Comparison of ENCODE assay signal across 1 cellular context in the genomic region with DNA sequence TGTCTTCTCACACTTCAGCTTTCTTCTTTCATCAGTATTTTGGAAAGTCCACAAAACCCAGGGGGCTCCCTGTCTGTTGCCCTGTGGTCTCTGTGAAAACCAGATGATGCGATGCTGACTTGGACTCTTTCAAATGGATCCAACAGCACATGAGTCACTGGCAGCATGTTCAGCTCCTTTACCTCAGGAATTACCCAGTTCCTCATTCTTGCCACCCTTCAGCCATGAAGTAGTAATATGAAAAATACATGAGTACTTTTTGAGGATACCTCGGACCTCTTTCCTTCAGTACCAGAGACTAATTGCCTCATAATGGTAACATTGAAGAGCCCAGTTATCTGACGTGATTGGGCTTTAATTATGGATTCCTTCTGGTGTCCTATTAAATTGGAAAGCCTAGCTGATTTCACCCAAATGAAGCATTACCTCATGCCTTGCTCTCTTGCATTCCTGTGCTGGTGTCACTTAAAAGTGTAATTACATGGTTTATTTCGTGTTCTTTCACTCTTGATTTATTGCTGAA.
TF ChIP-seq lines count a peak whose summit lies in the region.

No MANE protein-coding gene starts in this region.

TF ChIP-seq in GM12878, 131 proteins besides CTCF, POLR2A, EP300 and RAD21 (continued from another document and continues in another):
- TF ChIP-seq, protein P1, sequence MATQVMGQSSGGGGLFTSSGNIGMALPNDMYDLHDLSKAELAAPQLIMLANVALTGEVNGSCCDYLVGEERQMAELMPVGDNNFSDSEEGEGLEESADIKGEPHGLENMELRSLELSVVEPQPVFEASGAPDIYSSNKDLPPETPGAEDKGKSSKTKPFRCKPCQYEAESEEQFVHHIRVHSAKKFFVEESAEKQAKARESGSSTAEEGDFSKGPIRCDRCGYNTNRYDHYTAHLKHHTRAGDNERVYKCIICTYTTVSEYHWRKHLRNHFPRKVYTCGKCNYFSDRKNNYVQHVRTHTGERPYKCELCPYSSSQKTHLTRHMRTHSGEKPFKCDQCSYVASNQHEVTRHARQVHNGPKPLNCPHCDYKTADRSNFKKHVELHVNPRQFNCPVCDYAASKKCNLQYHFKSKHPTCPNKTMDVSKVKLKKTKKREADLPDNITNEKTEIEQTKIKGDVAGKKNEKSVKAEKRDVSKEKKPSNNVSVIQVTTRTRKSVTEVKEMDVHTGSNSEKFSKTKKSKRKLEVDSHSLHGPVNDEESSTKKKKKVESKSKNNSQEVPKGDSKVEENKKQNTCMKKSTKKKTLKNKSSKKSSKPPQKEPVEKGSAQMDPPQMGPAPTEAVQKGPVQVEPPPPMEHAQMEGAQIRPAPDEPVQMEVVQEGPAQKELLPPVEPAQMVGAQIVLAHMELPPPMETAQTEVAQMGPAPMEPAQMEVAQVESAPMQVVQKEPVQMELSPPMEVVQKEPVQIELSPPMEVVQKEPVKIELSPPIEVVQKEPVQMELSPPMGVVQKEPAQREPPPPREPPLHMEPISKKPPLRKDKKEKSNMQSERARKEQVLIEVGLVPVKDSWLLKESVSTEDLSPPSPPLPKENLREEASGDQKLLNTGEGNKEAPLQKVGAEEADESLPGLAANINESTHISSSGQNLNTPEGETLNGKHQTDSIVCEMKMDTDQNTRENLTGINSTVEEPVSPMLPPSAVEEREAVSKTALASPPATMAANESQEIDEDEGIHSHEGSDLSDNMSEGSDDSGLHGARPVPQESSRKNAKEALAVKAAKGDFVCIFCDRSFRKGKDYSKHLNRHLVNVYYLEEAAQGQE (IDR thresholded peaks at IDR 0.05; ENCODE audit: low read depth, low read length), result no peak
- TF ChIP-seq BCL11A (IDR thresholded peaks at IDR 0.05; ENCODE audit: low read depth, low read length) (peak; percentile 95), CREB1 (IDR thresholded peaks at IDR 0.05; ENCODE audit: low read depth) (peak; percentile 88), SUPT20H (IDR thresholded peaks at IDR 0.05; ENCODE audit: borderline replicate concordance, control insufficient read depth, low read depth, low read length) (no peak), HDGF (IDR thresholded peaks at IDR 0.05) (no peak), SUZ12 (IDR thresholded peaks at IDR 0.05; ENCODE audit: unreplicated experiment) (no peak), RUNX3 (IDR thresholded peaks at IDR 0.05; ENCODE audit: low read length) (peak; percentile 98), RBBP5 (conservative IDR thresholded peaks at IDR 0.05) (no peak), JUND (IDR thresholded peaks at IDR 0.05; ENCODE audit: low read depth, low read length) (0 out of 2 replicates have a peak, but pooled peaks have one; percentile 50), MTA2 (IDR thresholded peaks at IDR 0.05; ENCODE audit: low read depth) (peak; percentile 96), IKZF2 (IDR thresholded peaks at IDR 0.05) (peak; percentile 99), ZSCAN29 (IDR thresholded peaks at IDR 0.05) (no peak), CBX3 (IDR thresholded peaks at IDR 0.05; ENCODE audit: borderline replicate concordance, low read depth) (no peak), TAF1 (IDR thresholded peaks at IDR 0.05; ENCODE audit: borderline replicate concordance, low read depth, low read length) (no peak), NR2C1 (IDR thresholded peaks at IDR 0.05) (no peak), BHLHE40 (IDR thresholded peaks at IDR 0.05; ENCODE audit: borderline replicate concordance in 1 of 2, low read depth in 2 of 2, low read length in 1 of 2) (peak; percentile 93 to 95), TCF7 (IDR thresholded peaks at IDR 0.05; ENCODE audit: borderline replicate concordance) (peak; percentile 70; the same call in 1 of the 2 replicates)
- TF ChIP-seq, protein P2, sequence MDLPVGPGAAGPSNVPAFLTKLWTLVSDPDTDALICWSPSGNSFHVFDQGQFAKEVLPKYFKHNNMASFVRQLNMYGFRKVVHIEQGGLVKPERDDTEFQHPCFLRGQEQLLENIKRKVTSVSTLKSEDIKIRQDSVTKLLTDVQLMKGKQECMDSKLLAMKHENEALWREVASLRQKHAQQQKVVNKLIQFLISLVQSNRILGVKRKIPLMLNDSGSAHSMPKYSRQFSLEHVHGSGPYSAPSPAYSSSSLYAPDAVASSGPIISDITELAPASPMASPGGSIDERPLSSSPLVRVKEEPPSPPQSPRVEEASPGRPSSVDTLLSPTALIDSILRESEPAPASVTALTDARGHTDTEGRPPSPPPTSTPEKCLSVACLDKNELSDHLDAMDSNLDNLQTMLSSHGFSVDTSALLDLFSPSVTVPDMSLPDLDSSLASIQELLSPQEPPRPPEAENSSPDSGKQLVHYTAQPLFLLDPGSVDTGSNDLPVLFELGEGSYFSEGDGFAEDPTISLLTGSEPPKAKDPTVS (IDR thresholded peaks at IDR 0.05; ENCODE audit: low read depth, low read length), result no peak
- TF ChIP-seq, protein P3, sequence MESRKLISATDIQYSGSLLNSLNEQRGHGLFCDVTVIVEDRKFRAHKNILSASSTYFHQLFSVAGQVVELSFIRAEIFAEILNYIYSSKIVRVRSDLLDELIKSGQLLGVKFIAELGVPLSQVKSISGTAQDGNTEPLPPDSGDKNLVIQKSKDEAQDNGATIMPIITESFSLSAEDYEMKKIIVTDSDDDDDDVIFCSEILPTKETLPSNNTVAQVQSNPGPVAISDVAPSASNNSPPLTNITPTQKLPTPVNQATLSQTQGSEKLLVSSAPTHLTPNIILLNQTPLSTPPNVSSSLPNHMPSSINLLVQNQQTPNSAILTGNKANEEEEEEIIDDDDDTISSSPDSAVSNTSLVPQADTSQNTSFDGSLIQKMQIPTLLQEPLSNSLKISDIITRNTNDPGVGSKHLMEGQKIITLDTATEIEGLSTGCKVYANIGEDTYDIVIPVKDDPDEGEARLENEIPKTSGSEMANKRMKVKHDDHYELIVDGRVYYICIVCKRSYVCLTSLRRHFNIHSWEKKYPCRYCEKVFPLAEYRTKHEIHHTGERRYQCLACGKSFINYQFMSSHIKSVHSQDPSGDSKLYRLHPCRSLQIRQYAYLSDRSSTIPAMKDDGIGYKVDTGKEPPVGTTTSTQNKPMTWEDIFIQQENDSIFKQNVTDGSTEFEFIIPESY (IDR thresholded peaks at IDR 0.05), result no peak
- TF ChIP-seq, protein P4, sequence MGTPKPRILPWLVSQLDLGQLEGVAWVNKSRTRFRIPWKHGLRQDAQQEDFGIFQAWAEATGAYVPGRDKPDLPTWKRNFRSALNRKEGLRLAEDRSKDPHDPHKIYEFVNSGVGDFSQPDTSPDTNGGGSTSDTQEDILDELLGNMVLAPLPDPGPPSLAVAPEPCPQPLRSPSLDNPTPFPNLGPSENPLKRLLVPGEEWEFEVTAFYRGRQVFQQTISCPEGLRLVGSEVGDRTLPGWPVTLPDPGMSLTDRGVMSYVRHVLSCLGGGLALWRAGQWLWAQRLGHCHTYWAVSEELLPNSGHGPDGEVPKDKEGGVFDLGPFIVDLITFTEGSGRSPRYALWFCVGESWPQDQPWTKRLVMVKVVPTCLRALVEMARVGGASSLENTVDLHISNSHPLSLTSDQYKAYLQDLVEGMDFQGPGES (IDR thresholded peaks at IDR 0.05), result no peak
- TF ChIP-seq, protein P5, sequence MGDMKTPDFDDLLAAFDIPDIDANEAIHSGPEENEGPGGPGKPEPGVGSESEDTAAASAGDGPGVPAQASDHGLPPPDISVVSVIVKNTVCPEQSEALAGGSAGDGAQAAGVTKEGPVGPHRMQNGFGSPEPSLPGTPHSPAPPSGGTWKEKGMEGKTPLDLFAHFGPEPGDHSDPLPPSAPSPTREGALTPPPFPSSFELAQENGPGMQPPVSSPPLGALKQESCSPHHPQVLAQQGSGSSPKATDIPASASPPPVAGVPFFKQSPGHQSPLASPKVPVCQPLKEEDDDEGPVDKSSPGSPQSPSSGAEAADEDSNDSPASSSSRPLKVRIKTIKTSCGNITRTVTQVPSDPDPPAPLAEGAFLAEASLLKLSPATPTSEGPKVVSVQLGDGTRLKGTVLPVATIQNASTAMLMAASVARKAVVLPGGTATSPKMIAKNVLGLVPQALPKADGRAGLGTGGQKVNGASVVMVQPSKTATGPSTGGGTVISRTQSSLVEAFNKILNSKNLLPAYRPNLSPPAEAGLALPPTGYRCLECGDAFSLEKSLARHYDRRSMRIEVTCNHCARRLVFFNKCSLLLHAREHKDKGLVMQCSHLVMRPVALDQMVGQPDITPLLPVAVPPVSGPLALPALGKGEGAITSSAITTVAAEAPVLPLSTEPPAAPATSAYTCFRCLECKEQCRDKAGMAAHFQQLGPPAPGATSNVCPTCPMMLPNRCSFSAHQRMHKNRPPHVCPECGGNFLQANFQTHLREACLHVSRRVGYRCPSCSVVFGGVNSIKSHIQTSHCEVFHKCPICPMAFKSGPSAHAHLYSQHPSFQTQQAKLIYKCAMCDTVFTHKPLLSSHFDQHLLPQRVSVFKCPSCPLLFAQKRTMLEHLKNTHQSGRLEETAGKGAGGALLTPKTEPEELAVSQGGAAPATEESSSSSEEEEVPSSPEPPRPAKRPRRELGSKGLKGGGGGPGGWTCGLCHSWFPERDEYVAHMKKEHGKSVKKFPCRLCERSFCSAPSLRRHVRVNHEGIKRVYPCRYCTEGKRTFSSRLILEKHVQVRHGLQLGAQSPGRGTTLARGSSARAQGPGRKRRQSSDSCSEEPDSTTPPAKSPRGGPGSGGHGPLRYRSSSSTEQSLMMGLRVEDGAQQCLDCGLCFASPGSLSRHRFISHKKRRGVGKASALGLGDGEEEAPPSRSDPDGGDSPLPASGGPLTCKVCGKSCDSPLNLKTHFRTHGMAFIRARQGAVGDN (IDR thresholded peaks at IDR 0.05), result peak; percentile 35; the same call in 1 of the 2 replicates
- TF ChIP-seq, protein P6, sequence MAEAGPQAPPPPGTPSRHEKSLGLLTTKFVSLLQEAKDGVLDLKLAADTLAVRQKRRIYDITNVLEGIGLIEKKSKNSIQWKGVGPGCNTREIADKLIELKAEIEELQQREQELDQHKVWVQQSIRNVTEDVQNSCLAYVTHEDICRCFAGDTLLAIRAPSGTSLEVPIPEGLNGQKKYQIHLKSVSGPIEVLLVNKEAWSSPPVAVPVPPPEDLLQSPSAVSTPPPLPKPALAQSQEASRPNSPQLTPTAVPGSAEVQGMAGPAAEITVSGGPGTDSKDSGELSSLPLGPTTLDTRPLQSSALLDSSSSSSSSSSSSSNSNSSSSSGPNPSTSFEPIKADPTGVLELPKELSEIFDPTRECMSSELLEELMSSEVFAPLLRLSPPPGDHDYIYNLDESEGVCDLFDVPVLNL (IDR thresholded peaks at IDR 0.05; ENCODE audit: low read depth, low read length), result no peak
- TF ChIP-seq, protein P7, sequence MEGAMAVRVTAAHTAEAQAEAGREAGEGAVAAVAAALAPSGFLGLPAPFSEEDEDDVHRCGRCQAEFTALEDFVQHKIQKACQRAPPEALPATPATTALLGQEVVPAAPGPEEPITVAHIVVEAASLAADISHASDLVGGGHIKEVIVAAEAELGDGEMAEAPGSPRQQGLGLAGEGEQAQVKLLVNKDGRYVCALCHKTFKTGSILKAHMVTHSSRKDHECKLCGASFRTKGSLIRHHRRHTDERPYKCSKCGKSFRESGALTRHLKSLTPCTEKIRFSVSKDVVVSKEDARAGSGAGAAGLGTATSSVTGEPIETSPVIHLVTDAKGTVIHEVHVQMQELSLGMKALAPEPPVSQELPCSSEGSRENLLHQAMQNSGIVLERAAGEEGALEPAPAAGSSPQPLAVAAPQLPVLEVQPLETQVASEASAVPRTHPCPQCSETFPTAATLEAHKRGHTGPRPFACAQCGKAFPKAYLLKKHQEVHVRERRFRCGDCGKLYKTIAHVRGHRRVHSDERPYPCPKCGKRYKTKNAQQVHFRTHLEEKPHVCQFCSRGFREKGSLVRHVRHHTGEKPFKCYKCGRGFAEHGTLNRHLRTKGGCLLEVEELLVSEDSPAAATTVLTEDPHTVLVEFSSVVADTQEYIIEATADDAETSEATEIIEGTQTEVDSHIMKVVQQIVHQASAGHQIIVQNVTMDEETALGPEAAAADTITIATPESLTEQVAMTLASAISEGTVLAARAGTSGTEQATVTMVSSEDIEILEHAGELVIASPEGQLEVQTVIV (IDR thresholded peaks at IDR 0.05; ENCODE audit: borderline replicate concordance, partially characterized antibody), result no peak
- TF ChIP-seq, protein P8, sequence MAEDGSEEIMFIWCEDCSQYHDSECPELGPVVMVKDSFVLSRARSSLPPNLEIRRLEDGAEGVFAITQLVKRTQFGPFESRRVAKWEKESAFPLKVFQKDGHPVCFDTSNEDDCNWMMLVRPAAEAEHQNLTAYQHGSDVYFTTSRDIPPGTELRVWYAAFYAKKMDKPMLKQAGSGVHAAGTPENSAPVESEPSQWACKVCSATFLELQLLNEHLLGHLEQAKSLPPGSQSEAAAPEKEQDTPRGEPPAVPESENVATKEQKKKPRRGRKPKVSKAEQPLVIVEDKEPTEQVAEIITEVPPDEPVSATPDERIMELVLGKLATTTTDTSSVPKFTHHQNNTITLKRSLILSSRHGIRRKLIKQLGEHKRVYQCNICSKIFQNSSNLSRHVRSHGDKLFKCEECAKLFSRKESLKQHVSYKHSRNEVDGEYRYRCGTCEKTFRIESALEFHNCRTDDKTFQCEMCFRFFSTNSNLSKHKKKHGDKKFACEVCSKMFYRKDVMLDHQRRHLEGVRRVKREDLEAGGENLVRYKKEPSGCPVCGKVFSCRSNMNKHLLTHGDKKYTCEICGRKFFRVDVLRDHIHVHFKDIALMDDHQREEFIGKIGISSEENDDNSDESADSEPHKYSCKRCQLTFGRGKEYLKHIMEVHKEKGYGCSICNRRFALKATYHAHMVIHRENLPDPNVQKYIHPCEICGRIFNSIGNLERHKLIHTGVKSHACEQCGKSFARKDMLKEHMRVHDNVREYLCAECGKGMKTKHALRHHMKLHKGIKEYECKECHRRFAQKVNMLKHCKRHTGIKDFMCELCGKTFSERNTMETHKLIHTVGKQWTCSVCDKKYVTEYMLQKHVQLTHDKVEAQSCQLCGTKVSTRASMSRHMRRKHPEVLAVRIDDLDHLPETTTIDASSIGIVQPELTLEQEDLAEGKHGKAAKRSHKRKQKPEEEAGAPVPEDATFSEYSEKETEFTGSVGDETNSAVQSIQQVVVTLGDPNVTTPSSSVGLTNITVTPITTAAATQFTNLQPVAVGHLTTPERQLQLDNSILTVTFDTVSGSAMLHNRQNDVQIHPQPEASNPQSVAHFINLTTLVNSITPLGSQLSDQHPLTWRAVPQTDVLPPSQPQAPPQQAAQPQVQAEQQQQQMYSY (CRISPR knock-in tag; IDR thresholded peaks at IDR 0.05), result no peak
- TF ChIP-seq, protein P9, sequence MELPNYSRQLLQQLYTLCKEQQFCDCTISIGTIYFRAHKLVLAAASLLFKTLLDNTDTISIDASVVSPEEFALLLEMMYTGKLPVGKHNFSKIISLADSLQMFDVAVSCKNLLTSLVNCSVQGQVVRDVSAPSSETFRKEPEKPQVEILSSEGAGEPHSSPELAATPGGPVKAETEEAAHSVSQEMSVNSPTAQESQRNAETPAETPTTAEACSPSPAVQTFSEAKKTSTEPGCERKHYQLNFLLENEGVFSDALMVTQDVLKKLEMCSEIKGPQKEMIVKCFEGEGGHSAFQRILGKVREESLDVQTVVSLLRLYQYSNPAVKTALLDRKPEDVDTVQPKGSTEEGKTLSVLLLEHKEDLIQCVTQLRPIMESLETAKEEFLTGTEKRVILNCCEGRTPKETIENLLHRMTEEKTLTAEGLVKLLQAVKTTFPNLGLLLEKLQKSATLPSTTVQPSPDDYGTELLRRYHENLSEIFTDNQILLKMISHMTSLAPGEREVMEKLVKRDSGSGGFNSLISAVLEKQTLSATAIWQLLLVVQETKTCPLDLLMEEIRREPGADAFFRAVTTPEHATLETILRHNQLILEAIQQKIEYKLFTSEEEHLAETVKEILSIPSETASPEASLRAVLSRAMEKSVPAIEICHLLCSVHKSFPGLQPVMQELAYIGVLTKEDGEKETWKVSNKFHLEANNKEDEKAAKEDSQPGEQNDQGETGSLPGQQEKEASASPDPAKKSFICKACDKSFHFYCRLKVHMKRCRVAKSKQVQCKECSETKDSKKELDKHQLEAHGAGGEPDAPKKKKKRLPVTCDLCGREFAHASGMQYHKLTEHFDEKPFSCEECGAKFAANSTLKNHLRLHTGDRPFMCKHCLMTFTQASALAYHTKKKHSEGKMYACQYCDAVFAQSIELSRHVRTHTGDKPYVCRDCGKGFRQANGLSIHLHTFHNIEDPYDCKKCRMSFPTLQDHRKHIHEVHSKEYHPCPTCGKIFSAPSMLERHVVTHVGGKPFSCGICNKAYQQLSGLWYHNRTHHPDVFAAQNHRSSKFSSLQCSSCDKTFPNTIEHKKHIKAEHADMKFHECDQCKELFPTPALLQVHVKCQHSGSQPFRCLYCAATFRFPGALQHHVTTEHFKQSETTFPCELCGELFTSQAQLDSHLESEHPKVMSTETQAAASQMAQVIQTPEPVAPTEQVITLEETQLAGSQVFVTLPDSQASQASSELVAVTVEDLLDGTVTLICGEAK (IDR thresholded peaks at IDR 0.05; ENCODE audit: borderline replicate concordance), result no peak
